In genomic region chr17:17051380-17051779, GRCh38 we compare ENCODE assay signal across 14 cellular contexts. TPM values are rescaled to one million over a fixed set of nuclear protein-coding genes. Genes with fewer than 3 reads are reported as not detected.
DNase-seq lines count a peak whose midpoint lies in the region; ATAC-seq and TF ChIP-seq lines count a peak whose summit lies in the region.
"Had no signal": no experiment of that assay in that cellular context is flagged by ENCODE, and none has a peak within 500 bp of the region (broad histone marks: within the 10 kb centered on the region; RNA-seq: fewer than 3 reads in every experiment).

No MANE protein-coding gene starts in this region.

- H2BK120ac ChIP-seq in mesenchymal stem cell (ENCODE audit: low read depth, low read length) = no peak overlapping the region

- intact Hi-C loops in body of pancreas (cut with DNase I) = no loop called here
- intact Hi-C loops in tibial artery (cut with DNase I; ENCODE audit: low total_unique reads) = no loop called here

- H2BK12ac ChIP-seq in mesenchymal stem cell (ENCODE audit: low read length in 2 of 2) = no peak overlapping the region

- peak overlapping the region; percentile 6 to 61 for H3K18ac ChIP-seq in mesenchymal stem cell (ENCODE audit: low read depth in 1 of 2, low read length in 2 of 2)

- H3K14ac ChIP-seq in mesenchymal stem cell (ENCODE audit: low read length in 2 of 2) = no peak overlapping the region

- H2BK15ac ChIP-seq in mesenchymal stem cell (ENCODE audit: low read depth, poor library complexity, severe bottlenecking) = no peak overlapping the region

- H3K9me3 ChIP-seq in body of pancreas (no peaks in the 10 kb centered on the region), mesenchymal stem cell (ENCODE audit: control insufficient read depth, low read length) (no peaks in the 10 kb centered on the region), tibial artery (no peaks in the 10 kb centered on the region), MG63 (no peaks in the 10 kb centered on the region)

- no peak overlapping the region for H3K4ac ChIP-seq in mesenchymal stem cell (ENCODE audit: low read depth in 1 of 2, low read length in 2 of 2)

- H3K4me2 ChIP-seq in mesenchymal stem cell (ENCODE audit: low read length, poor library complexity, severe bottlenecking) = no peak overlapping the region
- H3K4me2 ChIP-seq: smooth muscle cell had no signal

- no peaks in the 10 kb centered on the region for H3K27me3 ChIP-seq in body of pancreas
- H3K27me3 ChIP-seq in mesenchymal stem cell (ENCODE audit: control insufficient read depth in 1 of 2, insufficient read depth in 1 of 2, low read length in 2 of 2) = no peaks in the 10 kb centered on the region
- H3K27me3 ChIP-seq in tibial artery = no peaks in the 10 kb centered on the region
- H3K27me3 ChIP-seq in MG63 = no peaks in the 10 kb centered on the region

- H4K91ac ChIP-seq in mesenchymal stem cell (ENCODE audit: low read length) = no peak overlapping the region

- H4K8ac ChIP-seq in mesenchymal stem cell (ENCODE audit: low read length) = no peak overlapping the region

- H3K4me1 ChIP-seq in body of pancreas (peaks cover 86% of the 10 kb centered on the region), mesenchymal stem cell (ENCODE audit: control insufficient read depth, insufficient read depth, low read depth, low read length) (peaks cover 22% of the 10 kb centered on the region), tibial artery (peaks cover 20 to 98% (median 81%) of the 10 kb centered on the region in 4 donors)

- no peak overlapping the region for H3K9ac ChIP-seq in mesenchymal stem cell (ENCODE audit: low read length)

- H3K36me3 ChIP-seq in body of pancreas (replicated peaks in 1 of 2; ENCODE audit: insufficient read depth in 1 of 2, low read depth in 2 of 2) (no peaks in the 10 kb centered on the region), mesenchymal stem cell (ENCODE audit: control insufficient read depth in 1 of 2, insufficient read depth in 2 of 2, low read depth in 1 of 2, low read length in 2 of 2) (peaks cover 4 to 13% of the 10 kb centered on the region in 2 experiments), tibial artery (no peaks in the 10 kb centered on the region), MG63 (peaks cover under 1% of the 10 kb centered on the region; the same call in 1 of the 2 replicates)

- H3K23ac ChIP-seq in mesenchymal stem cell (ENCODE audit: low read length in 2 of 2) = no peak overlapping the region

- H3K79me1 ChIP-seq in mesenchymal stem cell (replicated peaks; ENCODE audit: low read length, poor library complexity, severe bottlenecking) = peaks cover 5% of the 10 kb centered on the region

- no peak overlapping the region for H2AFZ ChIP-seq in mesenchymal stem cell (ENCODE audit: low read depth, low read length)

- no peak for TF ChIP-seq POLR2A in body of pancreas (IDR thresholded peaks at IDR 0.05)

- H3K27ac ChIP-seq in body of pancreas = peak overlapping the region; percentile 42 to 83 (median 66)
- no peak overlapping the region for H3K27ac ChIP-seq in mesenchymal stem cell (ENCODE audit: low read length, poor library complexity, severe bottlenecking)
- H3K27ac ChIP-seq in tibial artery = peak overlapping the region; percentile 62 to 92

- no peak overlapping the region for H2AK5ac ChIP-seq in mesenchymal stem cell (ENCODE audit: low read length, severe bottlenecking)

- no peak overlapping the region for H2BK5ac ChIP-seq in mesenchymal stem cell (ENCODE audit: low read depth, low read length, poor library complexity, severe bottlenecking)

- H3K4me3 ChIP-seq in body of pancreas (no peak overlapping the region), mesenchymal stem cell (ENCODE audit: insufficient read depth in 1 of 2, low read depth in 1 of 2, low read length in 2 of 2) (no peak overlapping the region), tibial artery (peak overlapping the region in 1 of 2 donors; percentile 5), MG63 (no peak overlapping the region)
- H3K4me3 ChIP-seq: smooth muscle cell had no signal

- no peak for ATAC-seq in body of pancreas
- ATAC-seq in GM21825 (IDR thresholded peaks at IDR 0.05; ENCODE audit: unreplicated experiment) = no peak
- ATAC-seq: HCT116 had no signal

- no peak for TF ChIP-seq CTCF in body of pancreas (IDR thresholded peaks at IDR 0.05)
- no peak for TF ChIP-seq CTCF in tibial artery (IDR thresholded peaks at IDR 0.05)

- WGBS in body of pancreas, 2 donors = 87 to 92% methylated on average over 6 of the region's 6 CpGs
- WGBS in mesenchymal stem cell = 97% methylated on average over 6 of the region's 6 CpGs

- DNase-seq in activated effector memory CD4-positive, alpha-beta T cell treated with anti-CD3 and anti-CD28 coated beads, Interleukin-2, amount 50 U/mL, for 16 hours = peak; percentile 48
- DNase-seq in activated effector memory CD4-positive, alpha-beta T cell treated with Interleukin-2 at 50 U/mL for 16 hours = no peak
- DNase-seq in body of pancreas (peak in 1 of 4 donors; percentile 7), mesenchymal stem cell (no peak), tibial artery (peak; percentile 7 to 53), MG63 (no peak), NCI-H510A (lab: John Stamatoyannopoulos, UW) (no peak)
- DNase-seq: activated CD4-positive, alpha-beta T cell treated with anti-CD3 and anti-CD28 coated beads for 48 hours; caudate nucleus; NCI-H2029 treated with DMSO at 0.1 percent for 48 hours; NK-92 treated with Interleukin-12 subunit alpha and Interleukin-12 subunit beta, amount 100 ng/mL, for 24 hours had no signal

RNA-seq across cellular contexts. Expression of gene MPRIP, which starts 9.1 kb away (rescaled TPM):
- 100 to 1,000 TPM; 147 to 269 TPM for total RNA-seq in body of pancreas
- polyA plus RNA-seq in mesenchymal stem cell (2013, experiment 1 of 2) = 112 TPM
- 112 TPM for polyA plus RNA-seq in mesenchymal stem cell (2013, experiment 2 of 2)
- 139 and 143 TPM in 2 replicates for total RNA-seq in MG63 (2014; rRNA removed; shearing (Covaris generic); ENCODE audit: low replicate concordance)

Comparison
In these comparisons a context has a peak if more than half of its experiments do, and no peak if none do; other contexts are left out.
1. DNase-seq: peak in activated effector memory CD4-positive, alpha-beta T cell treated with anti-CD3 and anti-CD28 coated beads, Interleukin-2, amount 50 U/mL, for 16 hours (single experiment) and tibial artery (2 of 2); none in activated effector memory CD4-positive, alpha-beta T cell treated with Interleukin-2 at 50 U/mL for 16 hours (single experiment), mesenchymal stem cell (single experiment), MG63 (single experiment) and NCI-H510A (single experiment).